Comparison of ENCODE assay signal across 26 cellular contexts in genomic region chr1:218211241-218211640, GRCh38.
DNase-seq lines count a peak whose midpoint lies in the region; TF ChIP-seq lines count a peak whose summit lies in the region.
"Had no signal": no experiment of that assay in that cellular context is flagged by ENCODE, and none has a peak within 500 bp of the region (broad histone marks: within the 10 kb centered on the region; RNA-seq: fewer than 3 reads in every experiment).

No MANE protein-coding gene starts in this region.

- peaks cover 24% of the 10 kb centered on the region for H3K27me3 Mint-ChIP-seq in type B pancreatic cell

- H3K27ac Mint-ChIP-seq in type B pancreatic cell: no peak overlapping the region
- H3K27ac Mint-ChIP-seq: activated CD4-positive, alpha-beta memory T cell treated with anti-CD3 and anti-CD28 coated beads for 36 hours; activated naive CD8-positive, alpha-beta T cell; activated T-helper 17 cell treated with anti-CD3 and anti-CD28 coated beads, Interleukin-2, amount 50 U/mL, for 72 hours; memory B cell; neural progenitor cell; progenitor cell of endocrine pancreas had no signal

- no peak overlapping the region for H3K4me3 Mint-ChIP-seq in type B pancreatic cell
- H3K4me3 Mint-ChIP-seq: activated CD4-positive, alpha-beta memory T cell treated with anti-CD3 and anti-CD28 coated beads for 36 hours; activated naive CD8-positive, alpha-beta T cell; activated T-helper 17 cell treated with anti-CD3 and anti-CD28 coated beads, Interleukin-2, amount 50 U/mL, for 72 hours; memory B cell; neural progenitor cell had no signal

- H3K9me3 Mint-ChIP-seq in type B pancreatic cell: peaks cover 9% of the 10 kb centered on the region
- H3K9me3 Mint-ChIP-seq: activated CD4-positive, alpha-beta memory T cell treated with anti-CD3 and anti-CD28 coated beads for 36 hours; activated T-helper 17 cell treated with anti-CD3 and anti-CD28 coated beads, Interleukin-2, amount 50 U/mL, for 72 hours; memory B cell; neural progenitor cell had no signal

- no peaks in the 10 kb centered on the region for H3K4me1 Mint-ChIP-seq in type B pancreatic cell (ENCODE audit: unreplicated experiment)
- H3K4me1 Mint-ChIP-seq: activated T-helper 17 cell treated with anti-CD3 and anti-CD28 coated beads, Interleukin-2, amount 50 U/mL, for 72 hours; memory B cell; neural progenitor cell had no signal

- H3K36me3 Mint-ChIP-seq in type B pancreatic cell: no peaks in the 10 kb centered on the region
- H3K36me3 Mint-ChIP-seq: activated CD4-positive, alpha-beta memory T cell treated with anti-CD3 and anti-CD28 coated beads for 36 hours; activated naive CD8-positive, alpha-beta T cell; memory B cell; neural progenitor cell had no signal

- TF ChIP-seq CTCF in type B pancreatic cell (conservative IDR thresholded peaks at IDR 0.05): no peak

- DNase-seq in A172 (ENCODE audit: low spot score) (peak; percentile 39), HCEC 1CT (peak; percentile 54), amniotic epithelial cell (ENCODE audit: low read depth) (peak; percentile 15), iris pigment epithelial cell (ENCODE audit: low read depth) (peak; percentile 47), foreskin melanocyte (no peak), GM19238 (ENCODE audit: insufficient read length, low spot score) (no peak), type B pancreatic cell (ENCODE audit: extremely low spot score, unreplicated experiment) (no peak), NCI-H748 (lab: John Stamatoyannopoulos, UW; ENCODE audit: unreplicated experiment) (no peak)
- DNase-seq: activated CD4-positive, alpha-beta memory T cell treated with anti-CD3 and anti-CD28 coated beads for 36 hours; activated CD8-positive, alpha-beta memory T cell treated with anti-CD3 and anti-CD28 coated beads, Interleukin-2, amount 50 U/mL, for 48 hours; body of pancreas; effector memory CD4-positive, alpha-beta T cell; left cardiac atrium; MM.1S; NCI-H1436; NK-92 treated with Interleukin-12 subunit alpha and Interleukin-12 subunit beta, amount 100 ng/mL, for 24 hours; Peyer's patch; SIG-M5; sigmoid colon; T-helper 1 cell; transverse colon had no signal

Comparison
In these comparisons a context has a peak if more than half of its experiments do, and no peak if none do; other contexts are left out.
1. DNase-seq: peak in A172 (single experiment), HCEC 1CT (single experiment), amniotic epithelial cell (single experiment) and iris pigment epithelial cell (single experiment); none in foreskin melanocyte (single experiment), GM19238 (single experiment), type B pancreatic cell (single experiment) and NCI-H748 (single experiment).